19 cellular contexts compared by ENCODE assay signal in genomic region chr2:11597538-11598225, GRCh38.
"Had no signal": no experiment of that assay in that cellular context is flagged by ENCODE, and none has a peak within 500 bp of the region (broad histone marks: within the 10 kb centered on the region; RNA-seq: fewer than 3 reads in every experiment).

No MANE protein-coding gene starts in this region.

- H3K27ac ChIP-seq: cardiac muscle cell, left ventricle myocardium inferior, tibial artery had no signal

- H3K4me3 Mint-ChIP-seq: activated CD4-positive, alpha-beta memory T cell treated with anti-CD3 and anti-CD28 coated beads, Interleukin-2, amount 10 ng/mL, durations not matched to agents 7 days and 5 days; activated CD4-positive, alpha-beta T cell treated with anti-CD3 and anti-CD28 coated beads, Interleukin-2, amount 10 ng/mL, durations not matched to agents 24 days and 14 days; activated naive CD4-positive, alpha-beta T cell treated with anti-CD3 and anti-CD28 coated beads for 36 hours; activated naive CD8-positive, alpha-beta T cell treated with anti-CD3 and anti-CD28 coated beads, Interleukin-2, amount 10 ng/mL, durations not matched to agents 7 days and 5 days; activated T-cell treated with anti-CD3 and anti-CD28 coated beads, Interleukin-2, amount 50 U/mL, for 72 hours; naive thymus-derived CD4-positive, alpha-beta T cell; stimulated activated naive CD8-positive, alpha-beta T cell treated with anti-CD3 and anti-CD28 coated beads, Interleukin-15, Interleukin-2, amounts not matched to agents 100 ng/mL and 50 ng/mL, for 24 hours had no signal

- H3K4me1 Mint-ChIP-seq: activated CD4-positive, alpha-beta memory T cell treated with anti-CD3 and anti-CD28 coated beads, Interleukin-2, amount 10 ng/mL, durations not matched to agents 7 days and 5 days; activated CD4-positive, alpha-beta T cell treated with anti-CD3 and anti-CD28 coated beads, Interleukin-2, amount 10 ng/mL, durations not matched to agents 24 days and 14 days; activated naive CD8-positive, alpha-beta T cell treated with anti-CD3 and anti-CD28 coated beads, Interleukin-2, amount 10 ng/mL, durations not matched to agents 7 days and 5 days; naive thymus-derived CD4-positive, alpha-beta T cell had no signal

- H3K27me3 Mint-ChIP-seq: activated CD4-positive, alpha-beta T cell treated with anti-CD3 and anti-CD28 coated beads, Interleukin-2, amount 10 ng/mL, durations not matched to agents 24 days and 14 days; activated naive CD8-positive, alpha-beta T cell treated with anti-CD3 and anti-CD28 coated beads, Interleukin-2, amount 10 ng/mL, durations not matched to agents 7 days and 5 days; progenitor cell of endocrine pancreas; stimulated activated naive CD8-positive, alpha-beta T cell treated with anti-CD3 and anti-CD28 coated beads, Interleukin-15, Interleukin-2, amounts not matched to agents 100 ng/mL and 50 ng/mL, for 24 hours had no signal

- H3K4me1 ChIP-seq: left ventricle myocardium inferior, tibial artery had no signal

- H3K9me3 Mint-ChIP-seq: activated CD4-positive, alpha-beta memory T cell treated with anti-CD3 and anti-CD28 coated beads, Interleukin-2, amount 10 ng/mL, durations not matched to agents 7 days and 5 days; activated CD4-positive, alpha-beta T cell treated with anti-CD3 and anti-CD28 coated beads, Interleukin-2, amount 10 ng/mL, durations not matched to agents 24 days and 14 days; activated naive CD4-positive, alpha-beta T cell treated with anti-CD3 and anti-CD28 coated beads for 36 hours; activated naive CD8-positive, alpha-beta T cell treated with anti-CD3 and anti-CD28 coated beads, Interleukin-2, amount 10 ng/mL, durations not matched to agents 7 days and 5 days; activated T-cell treated with anti-CD3 and anti-CD28 coated beads, Interleukin-2, amount 50 U/mL, for 72 hours; stimulated activated naive CD8-positive, alpha-beta T cell treated with anti-CD3 and anti-CD28 coated beads, Interleukin-15, Interleukin-2, amounts not matched to agents 100 ng/mL and 50 ng/mL, for 24 hours had no signal

- ATAC-seq: activated T-cell treated with anti-CD3 and anti-CD28 coated beads, Interleukin-2, amount 50 U/mL, for 72 hours; esophagus mucosa had no signal

- H3K9me3 ChIP-seq: left ventricle myocardium inferior, tibial artery had no signal

- DNase-seq: activated CD4-positive, alpha-beta memory T cell treated with anti-CD3 and anti-CD28 coated beads, Interleukin-2, amount 10 ng/mL, durations not matched to agents 7 days and 5 days; activated CD4-positive, alpha-beta T cell treated with anti-CD3 and anti-CD28 coated beads, Interleukin-2, amount 10 ng/mL, durations not matched to agents 24 days and 14 days; activated effector memory CD4-positive, alpha-beta T cell treated with Interleukin-2 at 50 U/mL for 16 hours; activated naive CD4-positive, alpha-beta T cell treated with anti-CD3 and anti-CD28 coated beads for 36 hours; activated naive CD8-positive, alpha-beta T cell treated with anti-CD3 and anti-CD28 coated beads, Interleukin-2, amount 10 ng/mL, durations not matched to agents 7 days and 5 days; activated T-cell treated with anti-CD3 and anti-CD28 coated beads, Interleukin-2, amount 50 U/mL, for 72 hours; amygdala; dermis blood vessel endothelial cell; effector memory CD4-positive, alpha-beta T cell; hippocampal formation; left ventricle myocardium inferior; naive thymus-derived CD4-positive, alpha-beta T cell; stimulated activated CD4-positive, alpha-beta T cell treated with anti-CD3 and anti-CD28 coated beads, Interleukin-4, amount 100 ng/mL, for 24 hours; T-helper 2 cell; tibial artery had no signal

- H3K27ac Mint-ChIP-seq: activated CD4-positive, alpha-beta memory T cell treated with anti-CD3 and anti-CD28 coated beads, Interleukin-2, amount 10 ng/mL, durations not matched to agents 7 days and 5 days; activated CD4-positive, alpha-beta T cell treated with anti-CD3 and anti-CD28 coated beads, Interleukin-2, amount 10 ng/mL, durations not matched to agents 24 days and 14 days; activated naive CD4-positive, alpha-beta T cell treated with anti-CD3 and anti-CD28 coated beads for 36 hours; activated naive CD8-positive, alpha-beta T cell treated with anti-CD3 and anti-CD28 coated beads, Interleukin-2, amount 10 ng/mL, durations not matched to agents 7 days and 5 days; activated T-cell treated with anti-CD3 and anti-CD28 coated beads, Interleukin-2, amount 50 U/mL, for 72 hours; naive thymus-derived CD4-positive, alpha-beta T cell; stimulated activated naive CD8-positive, alpha-beta T cell treated with anti-CD3 and anti-CD28 coated beads, Interleukin-15, Interleukin-2, amounts not matched to agents 100 ng/mL and 50 ng/mL, for 24 hours had no signal

- H3K27me3 ChIP-seq: cardiac muscle cell, tibial artery had no signal

- H3K36me3 Mint-ChIP-seq: activated naive CD8-positive, alpha-beta T cell treated with anti-CD3 and anti-CD28 coated beads, Interleukin-2, amount 10 ng/mL, durations not matched to agents 7 days and 5 days; naive thymus-derived CD4-positive, alpha-beta T cell had no signal

- H3K4me3 ChIP-seq: cardiac muscle cell, left ventricle myocardium inferior, tibial artery had no signal
